Comparison of ENCODE assay signal across 3 cellular contexts in genomic region chr7:95893484-95893883, GRCh38.
A peak's percentile ranks its signal among the peaks of the same experiment; 100 is the strongest.
TF ChIP-seq lines count a peak whose summit lies in the region.

No MANE protein-coding gene starts in this region.

TF ChIP-seq in HepG2, 621 proteins besides CTCF, POLR2A, EP300 and RAD21:
- TF ChIP-seq ZZZ3 (CRISPR knock-in tag; IDR thresholded peaks at IDR 0.05; ENCODE audit: borderline replicate concordance) (no peak), MAFF (IDR thresholded peaks at IDR 0.05; ENCODE audit: low read depth, low read length) (peak; percentile 59), ZFP91 (CRISPR knock-in tag; IDR thresholded peaks at IDR 0.05; ENCODE audit: borderline replicate concordance) (no peak), SYNCRIP (IDR thresholded peaks at IDR 0.05; ENCODE audit: insufficient read depth, low read depth, low read length) (no peak), CEBPZ (IDR thresholded peaks at IDR 0.05; ENCODE audit: low read length) (no peak), KLF9 (CRISPR knock-in tag; IDR thresholded peaks at IDR 0.05; ENCODE audit: low read depth) (no peak), RFXANK (CRISPR knock-in tag; IDR thresholded peaks at IDR 0.05) (no peak), ZNF768 (CRISPR knock-in tag; IDR thresholded peaks at IDR 0.05) (no peak), RXRA (CRISPR knock-in tag; IDR thresholded peaks at IDR 0.05) (no peak), MAFK (conservative IDR thresholded peaks at IDR 0.05 in 1 of 2, IDR thresholded peaks at IDR 0.05 in 1 of 2; ENCODE audit: low read length in 2 of 2) (peak; percentile 60 to 84)

TF ChIP-seq in K562, 482 proteins besides CTCF, POLR2A, EP300 and RAD21:
- TF ChIP-seq ZNF143 (CRISPR knock-in tag; IDR thresholded peaks at IDR 0.05) (no peak), C11orf30 (IDR thresholded peaks at IDR 0.05; ENCODE audit: low read depth) (peak; percentile 27; the same call in 1 of the 2 replicates), ATF6 (CRISPR knock-in tag; IDR thresholded peaks at IDR 0.05) (no peak), NCOR1 (IDR thresholded peaks at IDR 0.05) (no peak), NR2F6 (CRISPR knock-in tag; IDR thresholded peaks at IDR 0.05) (no peak), MAFF (IDR thresholded peaks at IDR 0.05; ENCODE audit: low read length) (peak; percentile 33; the same call in 1 of the 2 replicates), CREB1 (IDR thresholded peaks at IDR 0.05) (no peak), CREB1 (CRISPR knock-in tag; IDR thresholded peaks at IDR 0.05) (no peak), ZNF707 (CRISPR knock-in tag; conservative IDR thresholded peaks at IDR 0.05) (no peak), ZBTB1 (CRISPR knock-in tag; IDR thresholded peaks at IDR 0.05; ENCODE audit: borderline replicate concordance, low read depth) (no peak), WHSC1 (IDR thresholded peaks at IDR 0.05; ENCODE audit: low read length) (no peak), ZFX (CRISPR knock-in tag; IDR thresholded peaks at IDR 0.05) (no peak), NKRF (IDR thresholded peaks at IDR 0.05; ENCODE audit: borderline replicate concordance) (no peak), ZNF316 (IDR thresholded peaks at IDR 0.05) (peak; percentile 71), MXI1 (IDR thresholded peaks at IDR 0.05; ENCODE audit: low read depth, low read length) (no peak), RBM14 (IDR thresholded peaks at IDR 0.05; ENCODE audit: borderline replicate concordance, insufficient read depth, low read depth, low read length) (no peak), FOXP4 (CRISPR knock-in tag; IDR thresholded peaks at IDR 0.05; ENCODE audit: borderline replicate concordance) (no peak), ETV1 (tag; conservative IDR thresholded peaks at IDR 0.05; ENCODE audit: low read depth) (no peak)
TF ChIP-seq in K562: peak in this region for 3.

TF ChIP-seq in SK-N-SH treated with all-trans-retinoic acid at 6 μM for 48 hours, 23 proteins besides CTCF, POLR2A, EP300 and RAD21 (continued from another document):
- TF ChIP-seq CSDC2 (CRISPR knock-in tag; IDR thresholded peaks at IDR 0.05) = no peak
- TF ChIP-seq TSHZ2 (CRISPR knock-in tag; IDR thresholded peaks at IDR 0.05) = no peak
- no peak for TF ChIP-seq CSRNP3 (CRISPR knock-in tag; IDR thresholded peaks at IDR 0.05)
